9 cellular contexts compared by ENCODE assay signal in genomic region chr14:90193925-90194324, GRCh38.
DNase-seq lines count a peak whose midpoint lies in the region; ATAC-seq and TF ChIP-seq lines count a peak whose summit lies in the region.
"Had no signal": no experiment of that assay in that cellular context is flagged by ENCODE, and none has a peak within 500 bp of the region (broad histone marks: within the 10 kb centered on the region; RNA-seq: fewer than 3 reads in every experiment).

No MANE protein-coding gene starts in this region.

- peaks cover 3% of the 10 kb centered on the region for H3K27me3 ChIP-seq in DND-41 (ENCODE audit: insufficient read depth, low read length, poor library complexity)
- no peaks in the 10 kb centered on the region for H3K27me3 ChIP-seq in body of pancreas

- ATAC-seq in DND-41 (ENCODE audit: insufficient read depth, low read depth) (no peak), body of pancreas (no peak)

- POLR2A ChIA-PET in OCI-LY7 (lab: Charles Lee): interaction anchor here (0.6 kb wide), 1 partner anchor 672 kb away, joined by 7 read pairs; no protein-coding TSS in a partner anchor

- H4K20me1 ChIP-seq in DND-41 (ENCODE audit: insufficient read depth, low read length): no peaks in the 10 kb centered on the region
- no peaks in the 10 kb centered on the region for H4K20me1 ChIP-seq in OCI-LY7 (ENCODE audit: insufficient read depth, low read length)

- no TSS peak for BruUV-seq in OCI-LY7 (replicated peaks; lab: Mats Ljungman, UMichigan)

- CTCF ChIA-PET in OCI-LY7 (lab: Charles Lee; ENCODE audit: unreplicated experiment): no interaction called here

- H3K9me2 ChIP-seq in OCI-LY7 (ENCODE audit: insufficient read depth, low read length): no peaks in the 10 kb centered on the region

- peak; percentile 4 for TF ChIP-seq CTCF in AG09309 (IDR thresholded peaks at IDR 0.05; ENCODE audit: control insufficient read depth, insufficient read depth, low read depth, low read length, missing control alignments)
- peak; percentile 58 for TF ChIP-seq CTCF in DND-41 (IDR thresholded peaks at IDR 0.05; ENCODE audit: borderline replicate concordance, extremely low read depth, low read length, poor library complexity, severe bottlenecking)
- peak; percentile 72 for TF ChIP-seq CTCF in OCI-LY7 (conservative IDR thresholded peaks at IDR 0.05; ENCODE audit: low read length)
- peak; percentile 3 for TF ChIP-seq CTCF in fibroblast of the aortic adventitia (IDR thresholded peaks at IDR 0.05; ENCODE audit: insufficient read depth, low read length)
- no peak for TF ChIP-seq CTCF in body of pancreas (IDR thresholded peaks at IDR 0.05)

- H3K9me3 ChIP-seq in DND-41 (ENCODE audit: insufficient read depth, low read length, severe bottlenecking) (no peaks in the 10 kb centered on the region), OCI-LY7 (ENCODE audit: low read length) (no peaks in the 10 kb centered on the region), body of pancreas (no peaks in the 10 kb centered on the region)

- H3K4me3 ChIP-seq in AG09309 (ENCODE audit: control insufficient read depth, low read depth, low read length) (no peak overlapping the region), DND-41 (ENCODE audit: low read depth in 1 of 2, low read length in 2 of 2) (no peak overlapping the region), OCI-LY7 (ENCODE audit: low read depth, low read length, poor library complexity, severe bottlenecking) (no peak overlapping the region), fibroblast of the aortic adventitia (ENCODE audit: low read depth, low read length) (no peak overlapping the region), body of pancreas (no peak overlapping the region)

- intact Hi-C loops in OCI-LY7 (cut with micrococcal nuclease; ENCODE audit: unreplicated experiment) (no loop called here), body of pancreas (cut with DNase I) (no loop called here)

- H3K4me2 ChIP-seq in DND-41 (ENCODE audit: insufficient read depth, low read length) (no peak overlapping the region), OCI-LY7 (ENCODE audit: low read length) (no peak overlapping the region)

- DNase-seq in AG09309 (ENCODE audit: low read depth) (no peak), DND-41 (peak; percentile 16), OCI-LY7 (ENCODE audit: low spot score) (peak; percentile 9), fibroblast of the aortic adventitia (ENCODE audit: low read depth) (no peak), body of pancreas (no peak), DMS114 treated with DMSO at 0.1 percent for 48 hours (lab: John Stamatoyannopoulos, UW; ENCODE audit: unreplicated experiment) (no peak), NCI-H1436 (lab: John Stamatoyannopoulos, UW) (no peak), NCI-H2107 (lab: John Stamatoyannopoulos, UW) (no peak)
- DNase-seq: activated naive CD8-positive, alpha-beta T cell treated with anti-CD3 and anti-CD28 coated beads, Interleukin-2, amount 10 ng/mL, durations not matched to agents 7 days and 5 days had no signal

- H3K4me1 ChIP-seq in DND-41 (ENCODE audit: insufficient read depth, low read length) (no peaks in the 10 kb centered on the region), OCI-LY7 (ENCODE audit: insufficient read depth, low read length, poor library complexity, severe bottlenecking) (no peaks in the 10 kb centered on the region), body of pancreas (no peaks in the 10 kb centered on the region)

- WGBS in body of pancreas, 2 donors: 59 to 63% methylated on average over 9 of the region's 9 CpGs

- H2AFZ ChIP-seq in DND-41 (ENCODE audit: low read depth, low read length) (no peak overlapping the region), OCI-LY7 (ENCODE audit: low read length) (no peak overlapping the region)

- H3K9ac ChIP-seq in DND-41 (ENCODE audit: low read depth, low read length): no peak overlapping the region

- H3K27ac ChIP-seq in DND-41 (ENCODE audit: low read length) (no peak overlapping the region), OCI-LY7 (ENCODE audit: low read depth, low read length, poor library complexity, severe bottlenecking) (no peak overlapping the region), body of pancreas (no peak overlapping the region)

- no peak for TF ChIP-seq POLR2A in body of pancreas (IDR thresholded peaks at IDR 0.05)

- no peaks in the 10 kb centered on the region for H3K36me3 ChIP-seq in DND-41 (ENCODE audit: insufficient read depth, low read length)
- H3K36me3 ChIP-seq in OCI-LY7 (ENCODE audit: insufficient read depth, low read length): no peaks in the 10 kb centered on the region
- no peaks in the 10 kb centered on the region for H3K36me3 ChIP-seq in body of pancreas (replicated peaks in 1 of 2; ENCODE audit: insufficient read depth in 1 of 2, low read depth in 2 of 2)

- H3K79me2 ChIP-seq in DND-41 (ENCODE audit: insufficient read depth, low read length) (no peaks in the 10 kb centered on the region), OCI-LY7 (ENCODE audit: insufficient read depth, low read depth, low read length) (no peaks in the 10 kb centered on the region)

Comparison
In these comparisons a context has a peak if more than half of its experiments do, and no peak if none do; other contexts are left out.
1. DNase-seq: peak in DND-41 (single experiment) and OCI-LY7 (single experiment); none in AG09309 (single experiment), fibroblast of the aortic adventitia (single experiment), body of pancreas (0 of 4), DMS114 treated with DMSO at 0.1 percent for 48 hours (single experiment), NCI-H1436 (single experiment) and NCI-H2107 (single experiment).
2. CTCF ChIP-seq: peak in AG09309 (single experiment), DND-41 (single experiment), OCI-LY7 (single experiment) and fibroblast of the aortic adventitia (single experiment); none in body of pancreas (0 of 7).